Comparison of ENCODE assay signal across 1 cellular context in genomic region chr21:41361053-41361785, GRCh38.
TF ChIP-seq lines count a peak whose summit lies in the region.

No MANE protein-coding gene starts in this region.

TF ChIP-seq in liver, 16 proteins besides CTCF, POLR2A, EP300 and RAD21 (continued from another document):
- TF ChIP-seq ZBTB33 (IDR thresholded peaks at IDR 0.05) (no peak), YY1 (IDR thresholded peaks at IDR 0.05) (no peak), FOXA2 (IDR thresholded peaks at IDR 0.05) (no peak), HNF4G (IDR thresholded peaks at IDR 0.05) (no peak)
TF ChIP-seq in liver: peak in this region for 0.
